Comparison of ENCODE assay signal across 1 cellular context in the genomic region with DNA sequence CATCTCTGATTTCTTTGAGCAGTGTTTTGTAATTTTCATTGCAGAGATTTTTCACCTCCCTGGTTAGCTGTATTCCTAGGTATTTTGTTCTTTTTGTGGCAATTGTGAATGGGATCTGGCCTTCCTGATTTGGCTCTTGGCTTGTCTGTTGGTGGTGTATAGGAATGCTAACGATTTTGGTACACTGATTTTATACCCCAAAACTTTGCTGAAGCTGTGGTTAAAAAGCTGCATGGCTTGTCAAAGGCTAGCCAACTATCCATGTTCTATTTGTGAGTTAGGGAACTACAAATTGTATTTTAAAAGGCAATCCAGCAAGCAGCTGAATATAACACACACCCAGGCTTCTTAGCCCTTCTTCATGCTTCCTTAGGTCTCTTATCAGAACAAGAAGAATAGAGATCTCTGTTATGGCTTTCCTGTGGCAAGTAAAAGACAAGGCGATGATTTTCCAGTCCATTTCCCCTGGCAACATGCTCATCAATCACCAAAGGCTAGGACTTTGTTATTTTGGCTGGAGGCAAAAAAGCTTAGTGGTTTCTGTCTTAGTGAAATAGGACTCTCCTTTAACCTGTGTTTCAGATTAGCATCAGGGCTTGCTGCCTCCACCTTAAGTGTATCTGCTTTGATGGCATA.
TF ChIP-seq lines count a peak whose summit lies in the region.

No MANE protein-coding gene starts in this region.

TF ChIP-seq in H1, 55 proteins besides CTCF, POLR2A, EP300 and RAD21 (continued from another document):
- TF ChIP-seq RXRA (IDR thresholded peaks at IDR 0.05; ENCODE audit: insufficient read depth, low read depth, low read length) (no peak), EZH2 (IDR thresholded peaks at IDR 0.05; ENCODE audit: low read depth, low read length, severe bottlenecking) (no peak)
